ENCODE assay signal across 8 cellular contexts in genomic region chr19:42254083-42254849, GRCh38. TPM values are rescaled to one million over a fixed set of nuclear protein-coding genes. Genes with fewer than 3 reads are reported as not detected.
A peak's percentile ranks its signal among the peaks of the same experiment; 100 is the strongest.
DNase-seq lines count a peak whose midpoint lies in the region; ATAC-seq, FAIRE-seq and TF ChIP-seq lines count a peak whose summit lies in the region.

No MANE protein-coding gene starts in this region.

- no peaks in the 10 kb centered on the region for H3K27me3 ChIP-seq in Loucy (ENCODE audit: insufficient read depth, low read length, poor library complexity, severe bottlenecking)

- peaks cover 38% of the 10 kb centered on the region for H3K79me2 ChIP-seq in Loucy (ENCODE audit: insufficient read depth, low read length)

- POLR2A ChIA-PET in activated B cell treated with CpG ODN at 0.5 μM for 24 hours (lab: Charles Lee): interaction anchor here (0.6 to 3.0 kb wide), 2 partner anchors 11 to 389 kb away, joined by 4 to 19 read pairs; partner anchors contain the start of gene GSK3A

- ATAC-seq in GM18520 (IDR thresholded peaks at IDR 0.05; ENCODE audit: unreplicated experiment) (peak; percentile 29), activated B cell treated with CpG ODN at 0.5 μM for 24 hours (ENCODE audit: low read depth) (peak; percentile 49)

- H3K4me2 ChIP-seq in Loucy (ENCODE audit: low read depth, low read length, poor library complexity, severe bottlenecking): peak overlapping the region; percentile 80

- H3K9ac ChIP-seq in Loucy (ENCODE audit: low read depth, low read length, poor library complexity, severe bottlenecking) (peak overlapping the region; percentile 84), kidney (ENCODE audit: low read length in 2 of 2) (peak overlapping the region; percentile 95 to 98)

- FAIRE-seq in kidney (lab: Jason Lieb, UNC): no peak

- peak overlapping the region; percentile 73 for H3K27ac Mint-ChIP-seq in activated B cell treated with CpG ODN at 0.5 μM for 24 hours

- H3F3A ChIP-seq in Loucy (ENCODE audit: low read depth): no peaks in the 10 kb centered on the region

- H3K9me3 ChIP-seq in Loucy (ENCODE audit: insufficient read depth, low read depth, low read length) (no peaks in the 10 kb centered on the region), kidney (ENCODE audit: control insufficient read depth in 1 of 2, low read length in 2 of 2) (no peaks in the 10 kb centered on the region)

- DNase-seq in A172 (ENCODE audit: low spot score) (peak; percentile 67), activated B cell treated with CpG ODN at 0.5 μM for 24 hours (peak; percentile 75), cardiac fibroblast (ENCODE audit: low read depth in 2 of 2) (peak; percentile 58), kidney (peak; percentile 92), NCI-H774 (lab: John Stamatoyannopoulos, UW) (no peak)
- DNase-seq in stimulated activated CD4-positive, alpha-beta T cell treated with anti-CD3 and anti-CD28 coated beads, Interleukin-15, amount 100 ng/mL, for 24 hours: peak; percentile 85

- peak overlapping the region; percentile 84 for H3K4me3 Mint-ChIP-seq in activated B cell treated with CpG ODN at 0.5 μM for 24 hours

- TF ChIP-seq CTCF in Loucy (conservative IDR thresholded peaks at IDR 0.05; ENCODE audit: low read length): no peak
- TF ChIP-seq CTCF in activated B cell treated with CpG ODN at 0.5 μM for 24 hours (IDR thresholded peaks at IDR 0.05): no peak
- no peak for TF ChIP-seq CTCF in cardiac fibroblast (IDR thresholded peaks at IDR 0.05; ENCODE audit: low read depth, low read length)
- no peak for TF ChIP-seq CTCF in kidney (IDR thresholded peaks at IDR 0.05; ENCODE audit: borderline replicate concordance, extremely low read depth, insufficient read depth)

- H3K27me3 Mint-ChIP-seq in activated B cell treated with CpG ODN at 0.5 μM for 24 hours: peaks cover 5% of the 10 kb centered on the region

- no peaks in the 10 kb centered on the region for H3K9me3 Mint-ChIP-seq in activated B cell treated with CpG ODN at 0.5 μM for 24 hours

- intact Hi-C loops in activated B cell treated with CpG ODN at 0.5 μM for 24 hours (cut with micrococcal nuclease): loop anchor here (1.0 kb wide), 1 partner anchor 26 kb away; no protein-coding TSS in a partner anchor
- intact Hi-C loops in kidney (cut with DNase I): no loop called here

- H3K36me3 Mint-ChIP-seq in activated B cell treated with CpG ODN at 0.5 μM for 24 hours (ENCODE audit: low read depth): peaks cover 6% of the 10 kb centered on the region

- H3K9me2 ChIP-seq in Loucy (replicated peaks; ENCODE audit: low read depth, low read length): no peaks in the 10 kb centered on the region

- H4K20me1 ChIP-seq in Loucy (ENCODE audit: insufficient read depth, low read length, poor library complexity, severe bottlenecking): no peaks in the 10 kb centered on the region

- H3K4me1 ChIP-seq in Loucy (ENCODE audit: insufficient read depth, low read length, poor library complexity, severe bottlenecking): peaks cover 17% of the 10 kb centered on the region
- peaks cover 20 to 23% of the 10 kb centered on the region in 2 donors for H3K4me1 ChIP-seq in kidney (ENCODE audit: control insufficient read depth in 1 of 2, insufficient read depth in 1 of 2, low read depth in 1 of 2, low read length in 2 of 2)

- H3K4me1 Mint-ChIP-seq in activated B cell treated with CpG ODN at 0.5 μM for 24 hours: peaks cover 28% of the 10 kb centered on the region

- CTCF ChIA-PET in activated B cell treated with CpG ODN at 0.5 μM for 24 hours (lab: Charles Lee): no interaction called here

- H3K27ac ChIP-seq in kidney (ENCODE audit: low read depth in 2 of 2, low read length in 2 of 2): peak overlapping the region; percentile 98 to 99

- H2AFZ ChIP-seq in Loucy (ENCODE audit: low read length): peak overlapping the region; percentile 85

- H3K4me3 ChIP-seq in Loucy (ENCODE audit: low read length, poor library complexity, severe bottlenecking) (peak overlapping the region; percentile 82), cardiac fibroblast (replicated peaks in 1 of 2; ENCODE audit: low read depth in 2 of 2, low read length in 2 of 2) (peak overlapping the region; percentile 96 to 100), kidney (ENCODE audit: low read length in 2 of 2) (peak overlapping the region; percentile 82 to 83)

- H3K36me3 ChIP-seq in Loucy (ENCODE audit: insufficient read depth, low read length): no peaks in the 10 kb centered on the region
- H3K36me3 ChIP-seq in kidney (ENCODE audit: control insufficient read depth in 1 of 2, insufficient read depth in 2 of 2, low read length in 2 of 2): peaks cover 3 to 12% of the 10 kb centered on the region in 2 donors

RNA-seq across cellular contexts. Expression of gene ERF, which starts 0.7 kb away (rescaled TPM):
- 43.6 and 52.8 TPM in 2 replicates for total RNA-seq in A172 (2014; rRNA removed; shearing (Covaris generic))
- total RNA-seq in activated B cell treated with CpG ODN at 0.5 μM for 24 hours: 47.9 and 48.1 TPM in 2 replicates
- 61.2 TPM for total RNA-seq in kidney
- 31.1 TPM for polyA plus RNA-seq in kidney (ENCODE audit: insufficient read depth, low read depth, low replicate concordance)

RNA-seq across cellular contexts. Expression of gene GSK3A, which starts 11.9 kb away (rescaled TPM):
- 25.7 and 34.0 TPM in 2 replicates for total RNA-seq in A172 (2014; rRNA removed; shearing (Covaris generic))
- total RNA-seq in activated B cell treated with CpG ODN at 0.5 μM for 24 hours (38.2 and 38.6 TPM in 2 replicates), kidney (39.2 TPM)
- polyA plus RNA-seq in kidney (ENCODE audit: insufficient read depth, low read depth, low replicate concordance): 57.3 TPM

RNA-seq across cellular contexts. Expression of gene CIC, which starts 14.8 kb away (rescaled TPM):
- total RNA-seq in A172 (2014; rRNA removed; shearing (Covaris generic)): 25.3 and 48.5 TPM in 2 replicates
- total RNA-seq in activated B cell treated with CpG ODN at 0.5 μM for 24 hours: 85.4 and 96.5 TPM in 2 replicates
- 90.9 TPM for total RNA-seq in kidney
- polyA plus RNA-seq in kidney (ENCODE audit: insufficient read depth, low read depth, low replicate concordance): 18.8 TPM

RNA-seq across cellular contexts. Expression of gene ZNF526, which starts 34.2 kb away (rescaled TPM):
- total RNA-seq in A172 (2014; rRNA removed; shearing (Covaris generic)): 12.6 and 20.6 TPM in 2 replicates
- 19.6 and 22.7 TPM in 2 replicates for total RNA-seq in activated B cell treated with CpG ODN at 0.5 μM for 24 hours
- total RNA-seq in kidney: 11.6 TPM
- 2.6 TPM for polyA plus RNA-seq in kidney (ENCODE audit: insufficient read depth, low read depth, low replicate concordance)

RNA-seq across cellular contexts. Expression of gene DEDD2, which starts 36.8 kb away (rescaled TPM):
- total RNA-seq in A172 (2014; rRNA removed; shearing (Covaris generic)): 65.3 and 75.4 TPM in 2 replicates
- 26.1 and 29.0 TPM in 2 replicates for total RNA-seq in activated B cell treated with CpG ODN at 0.5 μM for 24 hours
- total RNA-seq in kidney: 26.1 TPM
- polyA plus RNA-seq in kidney (ENCODE audit: insufficient read depth, low read depth, low replicate concordance): 36.3 TPM
